In the genomic region with DNA sequence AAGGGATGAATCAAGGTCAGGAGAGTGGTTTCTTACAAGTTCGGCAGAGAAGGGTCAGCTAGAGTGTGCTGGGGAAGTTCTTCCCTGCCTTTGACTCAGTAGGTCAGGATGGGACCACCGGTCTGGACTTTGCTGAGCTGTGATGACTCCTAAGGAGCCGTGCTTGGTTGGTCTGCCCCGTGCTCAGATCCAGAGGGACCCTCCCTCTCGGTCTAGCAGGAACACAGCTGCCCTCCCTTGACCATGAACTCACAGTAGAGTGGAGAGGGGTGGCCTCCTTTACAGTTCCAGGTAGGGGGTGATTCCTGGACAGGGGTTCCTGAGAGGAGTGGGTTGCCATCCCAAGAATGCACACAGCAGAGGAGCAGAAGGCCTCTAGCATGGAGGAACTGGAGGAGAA, we compare ENCODE assay signal across 10 cellular contexts. TPM values are rescaled to one million over a fixed set of nuclear protein-coding genes. Genes with fewer than 3 reads are reported as not detected.
DNase-seq lines count a peak whose midpoint lies in the region; ATAC-seq, FAIRE-seq and TF ChIP-seq lines count a peak whose summit lies in the region.
"Had no signal": no experiment of that assay in that cellular context is flagged by ENCODE, and none has a peak within 500 bp of the region (broad histone marks: within the 10 kb centered on the region; RNA-seq: fewer than 3 reads in every experiment).

No MANE protein-coding gene starts in this region.

- no peak for ATAC-seq in activated naive CD8-positive, alpha-beta T cell treated with anti-CD3 and anti-CD28 coated beads, Interleukin-2, amount 10 ng/mL, durations not matched to agents 7 days and 5 days (ENCODE audit: low read depth)
- ATAC-seq in GM19324 (IDR thresholded peaks at IDR 0.05; ENCODE audit: low FRiP score, unreplicated experiment), result no peak

- no peak for DNase-seq in GM12891 (ENCODE audit: insufficient read length, low spot score)
- no peak for DNase-seq in activated naive CD8-positive, alpha-beta T cell treated with anti-CD3 and anti-CD28 coated beads, Interleukin-2, amount 10 ng/mL, durations not matched to agents 7 days and 5 days
- DNase-seq in neural crest cell (ENCODE audit: low read depth, low spot score), result no peak
- DNase-seq in NCI-H748 treated with DMSO at 0.1 percent for 48 hours (lab: John Stamatoyannopoulos, UW), result no peak
- DNase-seq in NCI-H2081 treated with DMSO at 0.1 percent for 48 hours (lab: John Stamatoyannopoulos, UW), result no peak
- DNase-seq: SJCRH30 had no signal

- H2AFZ ChIP-seq in KMS-11 (ENCODE audit: low read depth), result no peak overlapping the region

- H3K4me1 ChIP-seq in KMS-11 (ENCODE audit: low read depth, poor library complexity, severe bottlenecking), result peaks cover 83% of the 10 kb centered on the region

- H3K79me2 ChIP-seq in KMS-11 (ENCODE audit: insufficient read depth, low read depth), result peaks cover 83% of the 10 kb centered on the region

- H3K4me1 Mint-ChIP-seq in activated naive CD8-positive, alpha-beta T cell treated with anti-CD3 and anti-CD28 coated beads, Interleukin-2, amount 10 ng/mL, durations not matched to agents 7 days and 5 days, result peaks cover 58% of the 10 kb centered on the region
- H3K4me1 Mint-ChIP-seq in neural crest cell, result peaks cover 43% of the 10 kb centered on the region

- TF ChIP-seq POLR2A in GM12891 (IDR thresholded peaks at IDR 0.05; ENCODE audit: low read depth, low read length), result peak; percentile 70; the same call in 1 of the 2 replicates

- peaks cover 45% of the 10 kb centered on the region; the same call in 1 of the 2 replicates for H3K36me3 ChIP-seq in KMS-11 (ENCODE audit: insufficient read depth)

- H3K27me3 ChIP-seq in KMS-11 (ENCODE audit: insufficient read depth, low read depth), result no peaks in the 10 kb centered on the region; the same call in 1 of the 2 replicates
- H3K27me3 ChIP-seq: SJCRH30 had no signal

- H3K4me2 ChIP-seq in KMS-11, result peak overlapping the region; percentile 34; the same call in 1 of the 2 replicates

- no peaks in the 10 kb centered on the region for H3K9me3 Mint-ChIP-seq in activated naive CD8-positive, alpha-beta T cell treated with anti-CD3 and anti-CD28 coated beads, Interleukin-2, amount 10 ng/mL, durations not matched to agents 7 days and 5 days
- no peaks in the 10 kb centered on the region for H3K9me3 Mint-ChIP-seq in neural crest cell

- H3K36me3 Mint-ChIP-seq in activated naive CD8-positive, alpha-beta T cell treated with anti-CD3 and anti-CD28 coated beads, Interleukin-2, amount 10 ng/mL, durations not matched to agents 7 days and 5 days, result peaks cover 48% of the 10 kb centered on the region
- H3K36me3 Mint-ChIP-seq in neural crest cell (ENCODE audit: low read depth), result peaks cover 35% of the 10 kb centered on the region

- no peak for FAIRE-seq in GM12891 (lab: Jason Lieb, UNC)

- H3K4me3 ChIP-seq in KMS-11 (IDR thresholded peaks at IDR 0.05; ENCODE audit: insufficient read depth, low read depth, low read length), result no peak overlapping the region
- H3K4me3 ChIP-seq: SJCRH30 had no signal

- TF ChIP-seq CTCF in KMS-11 (conservative IDR thresholded peaks at IDR 0.05; ENCODE audit: low read depth, low read length), result no peak
- no peak for TF ChIP-seq CTCF in neural crest cell (conservative IDR thresholded peaks at IDR 0.05)

- H3K27me3 Mint-ChIP-seq in activated naive CD8-positive, alpha-beta T cell treated with anti-CD3 and anti-CD28 coated beads, Interleukin-2, amount 10 ng/mL, durations not matched to agents 7 days and 5 days, result no peaks in the 10 kb centered on the region
- H3K27me3 Mint-ChIP-seq in neural crest cell (ENCODE audit: low read depth), result peaks cover 6% of the 10 kb centered on the region

- H4K20me1 ChIP-seq in KMS-11 (ENCODE audit: insufficient read depth), result peaks cover 36% of the 10 kb centered on the region

- H3K27ac Mint-ChIP-seq in activated naive CD8-positive, alpha-beta T cell treated with anti-CD3 and anti-CD28 coated beads, Interleukin-2, amount 10 ng/mL, durations not matched to agents 7 days and 5 days, result peak overlapping the region; percentile 87
- H3K27ac Mint-ChIP-seq in neural crest cell (ENCODE audit: unreplicated experiment), result peak overlapping the region; percentile 88

- H3K9ac ChIP-seq in KMS-11, result no peak overlapping the region

- peak overlapping the region; percentile 52 for H3K4me3 Mint-ChIP-seq in activated naive CD8-positive, alpha-beta T cell treated with anti-CD3 and anti-CD28 coated beads, Interleukin-2, amount 10 ng/mL, durations not matched to agents 7 days and 5 days
- peak overlapping the region; percentile 73 for H3K4me3 Mint-ChIP-seq in neural crest cell

- POLR2A ChIA-PET in activated naive CD8-positive, alpha-beta T cell treated with anti-CD3 and anti-CD28 coated beads, Interleukin-2, amount 10 ng/mL, durations not matched to agents 7 days and 5 days (lab: Charles Lee), result interaction anchor here (1.0 to 4.1 kb wide), 6 partner anchors 9 to 95 kb away, joined by 3 to 34 read pairs (median 6); partner anchors contain the start of genes ARHGEF1 and RABAC1

- peak overlapping the region; percentile 14; the same call in 1 of the 2 replicates for H3K27ac ChIP-seq in KMS-11
- H3K27ac ChIP-seq: SJCRH30 had no signal

TF ChIP-seq in GM12891, 5 proteins besides CTCF, POLR2A, EP300 and RAD21:
- TF ChIP-seq POU2F2 (IDR thresholded peaks at IDR 0.05; ENCODE audit: low read depth, low read length) (peak; percentile 46; the same call in 1 of the 2 replicates), SPI1 (IDR thresholded peaks at IDR 0.05; ENCODE audit: low read depth, low read length) (no peak), POLR2AphosphoS5 (IDR thresholded peaks at IDR 0.05; ENCODE audit: low read depth, low read length) (peak; percentile 61), PAX5 (IDR thresholded peaks at IDR 0.05; ENCODE audit: insufficient read depth, low read length, severe bottlenecking) (no peak)

RNA-seq across cellular contexts. Expression of gene RPS19, which starts 4.3 kb away (rescaled TPM):
- 7,698 TPM for polyA plus RNA-seq in GM12891 (2012; ENCODE audit: low read depth, missing spikeins)
- 1,000 to 10,000 TPM; 3,237 to 3,326 TPM for total RNA-seq in activated naive CD8-positive, alpha-beta T cell treated with anti-CD3 and anti-CD28 coated beads, Interleukin-2, amount 10 ng/mL, durations not matched to agents 7 days and 5 days
- total RNA-seq in neural crest cell, result 2,492 and 2,613 TPM in 2 replicates

RNA-seq across cellular contexts. Expression of gene CD79A, which starts 12.7 kb away (rescaled TPM):
- 466 TPM for polyA plus RNA-seq in GM12891 (2012; ENCODE audit: low read depth, missing spikeins)
- total RNA-seq in activated naive CD8-positive, alpha-beta T cell treated with anti-CD3 and anti-CD28 coated beads, Interleukin-2, amount 10 ng/mL, durations not matched to agents 7 days and 5 days, result 10 to 100 TPM; 28.0 to 29.8 TPM
- 0.32 and 0.70 TPM in 2 replicates for total RNA-seq in neural crest cell

RNA-seq across cellular contexts. Expression of gene ARHGEF1, which starts 18.6 kb away (rescaled TPM):
- polyA plus RNA-seq in GM12891 (2012; ENCODE audit: low read depth, missing spikeins), result 125 TPM
- total RNA-seq in activated naive CD8-positive, alpha-beta T cell treated with anti-CD3 and anti-CD28 coated beads, Interleukin-2, amount 10 ng/mL, durations not matched to agents 7 days and 5 days, result 100 to 1,000 TPM; 807 to 824 TPM
- total RNA-seq in neural crest cell, result 62.3 and 69.9 TPM in 2 replicates

RNA-seq across cellular contexts. Expression of gene DMRTC2, which starts 19.5 kb away (rescaled TPM):
- not detected for polyA plus RNA-seq in GM12891 (2012; ENCODE audit: low read depth, missing spikeins)
- total RNA-seq in activated naive CD8-positive, alpha-beta T cell treated with anti-CD3 and anti-CD28 coated beads, Interleukin-2, amount 10 ng/mL, durations not matched to agents 7 days and 5 days, result not detected
- not detected in 2 replicates for total RNA-seq in neural crest cell
- total RNA-seq: dermis microvascular lymphatic vessel endothelial cell, SJCRH30, subcutaneous adipose tissue had no signal

RNA-seq across cellular contexts. Expression of gene LYPD4, which starts 19.9 kb away (rescaled TPM):
- polyA plus RNA-seq in GM12891 (2012; ENCODE audit: low read depth, missing spikeins), result not detected
- not detected for total RNA-seq in activated naive CD8-positive, alpha-beta T cell treated with anti-CD3 and anti-CD28 coated beads, Interleukin-2, amount 10 ng/mL, durations not matched to agents 7 days and 5 days
- not detected in 2 replicates for total RNA-seq in neural crest cell
- total RNA-seq: dermis microvascular lymphatic vessel endothelial cell, SJCRH30, subcutaneous adipose tissue had no signal

Comparison
In these comparisons a context has a peak if more than half of its experiments do, and no peak if none do; other contexts are left out.
1. RNA of gene CD79A, which starts 12.7 kb away (total RNA-seq): 28.0 to 29.8 TPM in activated naive CD8-positive, alpha-beta T cell treated with anti-CD3 and anti-CD28 coated beads, Interleukin-2, amount 10 ng/mL, durations not matched to agents 7 days and 5 days; 0.32 to 0.70 TPM in neural crest cell; every median in the first group is over 10 times any median in the second.
2. RNA of gene ARHGEF1, which starts 18.6 kb away (total RNA-seq): 807 to 824 TPM in activated naive CD8-positive, alpha-beta T cell treated with anti-CD3 and anti-CD28 coated beads, Interleukin-2, amount 10 ng/mL, durations not matched to agents 7 days and 5 days; 62.3 to 69.9 TPM in neural crest cell; every median in the first group is over 10 times any median in the second.